ENCODE assay signal across 1 cellular context in the genomic region with DNA sequence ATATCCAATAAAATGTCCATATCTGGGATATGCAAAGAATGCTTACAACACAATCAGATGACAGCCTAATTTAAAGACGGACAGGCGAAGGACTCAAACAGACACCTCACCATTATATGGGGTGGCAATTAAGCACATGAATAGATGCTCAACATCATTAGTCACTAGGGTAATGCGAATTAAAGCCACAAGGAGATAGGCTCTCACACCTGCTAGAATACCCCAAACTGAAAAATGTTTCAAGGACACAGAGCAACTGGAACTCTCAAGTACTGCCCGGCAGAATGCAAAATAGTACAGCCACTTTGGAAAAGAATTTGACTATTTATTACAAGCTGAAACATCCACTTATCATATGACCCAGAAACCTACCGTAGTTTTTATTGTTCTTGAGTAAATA.
TF ChIP-seq lines count a peak whose summit lies in the region.

No MANE protein-coding gene starts in this region.

TF ChIP-seq in SK-N-SH, 30 proteins besides CTCF, POLR2A, EP300 and RAD21 (continued from another document):
- no peak for TF ChIP-seq RFX5 (IDR thresholded peaks at IDR 0.05; ENCODE audit: low read length)
- TF ChIP-seq NRF1 (IDR thresholded peaks at IDR 0.05; ENCODE audit: low read depth, low read length) = no peak
TF ChIP-seq in SK-N-SH: peak in this region for 0.
